ENCODE assay signal across 8 cellular contexts in the genomic region with DNA sequence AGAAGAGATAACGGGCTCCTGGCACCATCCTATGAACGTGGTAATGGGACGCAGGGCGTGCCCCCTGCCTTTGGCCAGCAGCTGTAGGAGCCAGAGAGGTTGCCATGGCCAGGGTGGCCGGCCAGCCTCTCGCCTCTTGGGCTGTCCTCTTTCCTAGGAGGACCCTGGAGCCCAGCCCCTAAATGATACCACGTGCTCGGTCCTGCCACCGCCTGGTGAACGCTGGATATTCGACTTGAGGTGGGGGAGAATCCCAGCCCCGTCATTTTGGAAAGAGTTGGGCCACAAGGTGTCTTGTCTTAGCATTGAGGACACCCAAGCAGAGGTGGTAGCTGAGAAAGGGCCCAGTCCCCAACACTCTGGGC. TPM values are rescaled to one million over a fixed set of nuclear protein-coding genes. Genes with fewer than 3 reads are reported as not detected.
A peak's percentile ranks its signal among the peaks of the same experiment; 100 is the strongest.
DNase-seq lines count a peak whose midpoint lies in the region; ATAC-seq, FAIRE-seq and TF ChIP-seq lines count a peak whose summit lies in the region.

No MANE protein-coding gene starts in this region.

- H3K4me3 ChIP-seq in GM08714 (ENCODE audit: low read length): peak overlapping the region; percentile 83
- peak overlapping the region; percentile 58 for H3K4me3 ChIP-seq in HAP-1
- peak overlapping the region; percentile 64 for H3K4me3 ChIP-seq in OCI-LY7 (ENCODE audit: low read depth, low read length, poor library complexity, severe bottlenecking)
- peak overlapping the region; percentile 55 for H3K4me3 ChIP-seq in choroid plexus epithelial cell (ENCODE audit: low read depth, low read length)
- H3K4me3 ChIP-seq in mesendoderm (ENCODE audit: low read length): no peak overlapping the region
- H3K4me3 ChIP-seq in upper lobe of right lung: peak overlapping the region; percentile 55

- FAIRE-seq in GM19239 (lab: Jason Lieb, UNC): no peak

- POLR2A ChIA-PET in OCI-LY7 (lab: Charles Lee): interaction anchor here (0.6 to 1.4 kb wide), 2 partner anchors 12 to 517 kb away, joined by 3 to 15 read pairs; no protein-coding TSS in a partner anchor

- H2BK15ac ChIP-seq in mesendoderm (replicated peaks; ENCODE audit: low read depth): no peak overlapping the region

- no peaks in the 10 kb centered on the region for H3K9me3 ChIP-seq in HAP-1
- no peaks in the 10 kb centered on the region for H3K9me3 ChIP-seq in OCI-LY7 (ENCODE audit: low read length)
- H3K9me3 ChIP-seq in upper lobe of right lung: no peaks in the 10 kb centered on the region

- H3K79me2 ChIP-seq in OCI-LY7 (ENCODE audit: insufficient read depth, low read depth, low read length) (no peaks in the 10 kb centered on the region), mesendoderm (ENCODE audit: control insufficient read depth, insufficient read depth, low read length) (no peaks in the 10 kb centered on the region)

- H3K79me1 ChIP-seq in mesendoderm (ENCODE audit: low read length): no peaks in the 10 kb centered on the region

- H3K27ac ChIP-seq in OCI-LY7 (ENCODE audit: low read depth, low read length, poor library complexity, severe bottlenecking): no peak overlapping the region
- no peak overlapping the region for H3K27ac ChIP-seq in mesendoderm (ENCODE audit: low read depth, low read length)
- no peak overlapping the region for H3K27ac ChIP-seq in upper lobe of right lung

- H2BK120ac ChIP-seq in mesendoderm (ENCODE audit: low read depth, low read length): no peak overlapping the region

- H2AFZ ChIP-seq in OCI-LY7 (ENCODE audit: low read length): peak overlapping the region; percentile 41; the same call in 1 of the 2 replicates

- H3K4ac ChIP-seq in mesendoderm (ENCODE audit: low read depth, low read length): no peak overlapping the region

- no peaks in the 10 kb centered on the region for H3K36me3 ChIP-seq in HAP-1 (replicated peaks)
- no peaks in the 10 kb centered on the region for H3K36me3 ChIP-seq in OCI-LY7 (ENCODE audit: insufficient read depth, low read length)
- no peaks in the 10 kb centered on the region for H3K36me3 ChIP-seq in mesendoderm (ENCODE audit: control insufficient read depth, insufficient read depth, low read length)
- no peaks in the 10 kb centered on the region for H3K36me3 ChIP-seq in upper lobe of right lung

- no TSS peak for BruUV-seq in OCI-LY7 (replicated peaks; lab: Mats Ljungman, UMichigan)

- DNase-seq in HAP-1 (ENCODE audit: low spot score in 2 of 2) (peak in 1 of 2 experiments; percentile 58), OCI-LY7 (ENCODE audit: low spot score) (no peak), choroid plexus epithelial cell (ENCODE audit: low read depth) (no peak), mesendoderm (peak; percentile 72), upper lobe of right lung (peak; percentile 62), GM19239 (ENCODE audit: insufficient read length, low spot score) (no peak), DMS153 treated with DMSO at 0.1 percent for 48 hours (lab: John Stamatoyannopoulos, UW; ENCODE audit: unreplicated experiment) (no peak)

- no peak overlapping the region for H4K5ac ChIP-seq in mesendoderm (ENCODE audit: low read length)

- no peak overlapping the region for H2BK5ac ChIP-seq in mesendoderm (ENCODE audit: low read length)

- H3K9ac ChIP-seq in mesendoderm (ENCODE audit: low read length): peak overlapping the region; percentile 25

- no CpG with 5 or more reads among the region's 12 CpGs for WGBS in mesendoderm (ENCODE audit: extremely low coverage, insufficient coverage, low lambda C conversion rate)

- intact Hi-C loops in OCI-LY7 (cut with micrococcal nuclease; ENCODE audit: unreplicated experiment) (no loop called here), upper lobe of right lung (cut with DNase I) (no loop called here)

- no peak overlapping the region for H3K23ac ChIP-seq in mesendoderm (ENCODE audit: low read length)

- peak; percentile 6 for ATAC-seq in upper lobe of right lung

- no peak overlapping the region for H3K18ac ChIP-seq in mesendoderm (ENCODE audit: low read length)

- H3K56ac ChIP-seq in mesendoderm (ENCODE audit: low read length): no peak overlapping the region

- no peak overlapping the region for H4K8ac ChIP-seq in mesendoderm (ENCODE audit: low read depth, low read length)

- H3K4me1 ChIP-seq in HAP-1 (peaks cover 13% of the 10 kb centered on the region), OCI-LY7 (ENCODE audit: insufficient read depth, low read length, poor library complexity, severe bottlenecking) (peaks cover 12% of the 10 kb centered on the region), mesendoderm (ENCODE audit: control insufficient read depth, low read depth, low read length) (no peaks in the 10 kb centered on the region), upper lobe of right lung (peaks cover 19% of the 10 kb centered on the region)

- H3K27me3 ChIP-seq in HAP-1 (ENCODE audit: low read depth): no peaks in the 10 kb centered on the region
- H3K27me3 ChIP-seq in mesendoderm (ENCODE audit: insufficient read depth, low read length, poor library complexity): peaks cover 41% of the 10 kb centered on the region
- H3K27me3 ChIP-seq in upper lobe of right lung: no peaks in the 10 kb centered on the region

- TF ChIP-seq CTCF in OCI-LY7 (conservative IDR thresholded peaks at IDR 0.05; ENCODE audit: low read length) (peak; percentile 36; the same call in 1 of the 2 replicates), choroid plexus epithelial cell (conservative IDR thresholded peaks at IDR 0.05; ENCODE audit: low read depth, low read length) (peak; percentile 15), upper lobe of right lung (IDR thresholded peaks at IDR 0.05) (no peak)

- no peak overlapping the region for H2AK5ac ChIP-seq in mesendoderm (ENCODE audit: low read length)

- peak overlapping the region; percentile 69 for H3K4me2 ChIP-seq in OCI-LY7 (ENCODE audit: low read length)
- peak overlapping the region; percentile 53 for H3K4me2 ChIP-seq in mesendoderm (ENCODE audit: low read length)

- CTCF ChIA-PET in OCI-LY7 (lab: Charles Lee; ENCODE audit: unreplicated experiment): interaction anchor here (0.6 to 1.0 kb wide), 2 partner anchors 11 to 14 kb away, joined by 3 read pairs; no protein-coding TSS in a partner anchor

- no peaks in the 10 kb centered on the region for H3K9me2 ChIP-seq in OCI-LY7 (ENCODE audit: insufficient read depth, low read length)

- H4K20me1 ChIP-seq in OCI-LY7 (ENCODE audit: insufficient read depth, low read length): no peaks in the 10 kb centered on the region

- in situ Hi-C loops in HAP-1 (cut with MboI; ENCODE audit: low sequenced_read_pairs): no loop called here

RNA-seq across cellular contexts. Expression of a gene that starts 0.4 kb away (rescaled TPM):
- total RNA-seq in OCI-LY7 (2014; rRNA removed; shearing (Covaris generic)): 0.15 and 1.7 TPM in 2 replicates
- total RNA-seq in OCI-LY7 (2022): not detected in 2 replicates
- 0.01 TPM for polyA plus RNA-seq in mesendoderm (2013, experiment 1 of 2)
- 0.07 TPM for polyA plus RNA-seq in mesendoderm (2013, experiment 2 of 2)
- 1.4 TPM for total RNA-seq in upper lobe of right lung

Comparison
In these comparisons a context has a peak if more than half of its experiments do, and no peak if none do; other contexts are left out.
1. DNase-seq: peak in mesendoderm (single experiment) and upper lobe of right lung (single experiment); none in OCI-LY7 (single experiment), choroid plexus epithelial cell (single experiment), GM19239 (single experiment) and DMS153 treated with DMSO at 0.1 percent for 48 hours (single experiment).